ENCODE assay signal across 13 cellular contexts in the genomic region with DNA sequence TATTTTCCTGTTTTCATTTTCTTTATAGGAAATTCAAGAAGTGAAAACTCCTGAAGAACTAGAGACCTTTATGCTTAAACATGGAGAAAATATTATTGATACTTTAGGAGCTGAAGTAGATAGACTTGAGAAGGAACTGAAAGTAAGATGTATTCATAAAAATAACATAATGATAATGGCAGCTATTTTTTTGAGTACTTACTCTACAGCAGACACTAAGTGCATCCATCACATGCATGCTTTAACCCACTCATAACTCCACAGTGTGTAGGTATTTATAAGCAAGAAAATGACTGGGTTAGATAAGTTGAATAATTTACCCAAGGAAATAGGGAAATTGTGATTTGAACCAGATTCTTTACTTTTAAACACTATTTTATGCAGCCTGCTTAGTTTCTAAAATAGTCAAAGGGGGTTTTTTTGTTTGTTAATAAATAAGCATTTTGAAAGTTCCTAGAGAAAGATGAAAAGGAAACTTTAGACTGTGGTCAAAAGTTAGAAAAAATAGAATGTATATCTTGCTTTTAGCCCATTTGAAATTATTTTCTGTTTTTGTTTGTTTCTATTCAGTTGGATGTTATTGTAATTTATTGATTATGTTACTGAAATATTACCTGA.
DNase-seq lines count a peak whose midpoint lies in the region; ATAC-seq and TF ChIP-seq lines count a peak whose summit lies in the region.
"Had no signal": no experiment of that assay in that cellular context is flagged by ENCODE, and none has a peak within 500 bp of the region (broad histone marks: within the 10 kb centered on the region; RNA-seq: fewer than 3 reads in every experiment).

No MANE protein-coding gene starts in this region.

- intact Hi-C loops in Right ventricle myocardium superior (cut with DNase I) = no loop called here

- CTCF ChIA-PET in HEK293T (lab: Yijun Ruan, JAX) = interaction anchor here (0.6 kb wide), 2 partner anchors 74 to 476 kb away, joined by 3 read pairs; no protein-coding TSS in a partner anchor

- DNase-seq in NCI-H524 (lab: John Stamatoyannopoulos, UW) (no peak), HEK293T (ENCODE audit: extremely low spot score) (no peak), Right ventricle myocardium superior (no peak)
- DNase-seq: CD4-positive, alpha-beta memory T cell; dermis blood vessel endothelial cell; nephron progenitor cell; spleen had no signal

- peak; percentile 92 for ATAC-seq in GM18861 (IDR thresholded peaks at IDR 0.05; ENCODE audit: unreplicated experiment)
- peak; percentile 87 for ATAC-seq in GM21423 (IDR thresholded peaks at IDR 0.05; ENCODE audit: unreplicated experiment)
- ATAC-seq in HG02981 (IDR thresholded peaks at IDR 0.05; ENCODE audit: unreplicated experiment) = peak; percentile 87
- ATAC-seq in HG03575 (IDR thresholded peaks at IDR 0.05; ENCODE audit: extremely low read depth, insufficient number of reproducible peaks, low FRiP score, unreplicated experiment) = peak; percentile 91
- ATAC-seq in esophagus mucosa = no peak
- ATAC-seq in Right ventricle myocardium superior (ENCODE audit: poor library complexity) = no peak
- ATAC-seq: gastroesophageal sphincter had no signal

- POLR2A ChIA-PET in HEK293T (lab: Yijun Ruan, JAX) = no interaction called here

TF ChIP-seq in HEK293T, 16 proteins besides CTCF, POLR2A, EP300 and RAD21:
- TF ChIP-seq FOXA1 (IDR thresholded peaks at IDR 0.05) (no peak), BHLHE40 (IDR thresholded peaks at IDR 0.05; ENCODE audit: borderline replicate concordance) (no peak), CTBP1 (IDR thresholded peaks at IDR 0.05; ENCODE audit: borderline replicate concordance) (no peak), FOXM1 (IDR thresholded peaks at IDR 0.05; ENCODE audit: borderline replicate concordance) (no peak), L3MBTL2 (conservative IDR thresholded peaks at IDR 0.05) (no peak), LEF1 (IDR thresholded peaks at IDR 0.05; ENCODE audit: borderline replicate concordance) (no peak), SUZ12 (IDR thresholded peaks at IDR 0.05) (no peak), SP1 (IDR thresholded peaks at IDR 0.05) (no peak), ARNT (IDR thresholded peaks at IDR 0.05) (no peak), HDGF (IDR thresholded peaks at IDR 0.05; ENCODE audit: borderline replicate concordance) (no peak)
- TF ChIP-seq, protein P1, sequence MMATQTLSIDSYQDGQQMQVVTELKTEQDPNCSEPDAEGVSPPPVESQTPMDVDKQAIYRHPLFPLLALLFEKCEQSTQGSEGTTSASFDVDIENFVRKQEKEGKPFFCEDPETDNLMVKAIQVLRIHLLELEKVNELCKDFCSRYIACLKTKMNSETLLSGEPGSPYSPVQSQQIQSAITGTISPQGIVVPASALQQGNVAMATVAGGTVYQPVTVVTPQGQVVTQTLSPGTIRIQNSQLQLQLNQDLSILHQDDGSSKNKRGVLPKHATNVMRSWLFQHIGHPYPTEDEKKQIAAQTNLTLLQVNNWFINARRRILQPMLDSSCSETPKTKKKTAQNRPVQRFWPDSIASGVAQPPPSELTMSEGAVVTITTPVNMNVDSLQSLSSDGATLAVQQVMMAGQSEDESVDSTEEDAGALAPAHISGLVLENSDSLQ (IDR thresholded peaks at IDR 0.05) = no peak

Comparison
In these comparisons a context has a peak if more than half of its experiments do, and no peak if none do; other contexts are left out.
1. ATAC-seq: peak in GM18861 (single experiment), GM21423 (single experiment), HG02981 (single experiment) and HG03575 (single experiment); none in esophagus mucosa (single experiment) and Right ventricle myocardium superior (single experiment).